7 cellular contexts compared by ENCODE assay signal in genomic region chr17:74325743-74326379, GRCh38.
DNase-seq lines count a peak whose midpoint lies in the region; ATAC-seq lines count a peak whose summit lies in the region.

KIF19 (plus strand) TSS chr17:74326226; CDS start chr17:74326350, 124 bp downstream.

- H3K9ac ChIP-seq in iPS-20b (ENCODE audit: low read depth, low read length): no peak within 1 kb of the TSS

- no peaks in the 10 kb centered on the region for H3K36me3 ChIP-seq in iPS-20b (ENCODE audit: insufficient read depth, low read depth, low read length)

- H3K4me1 ChIP-seq in iPS-20b (ENCODE audit: insufficient read depth, low read length): no peaks in the 10 kb centered on the region; the same call in 1 of the 2 replicates

- ATAC-seq in GM19395 (IDR thresholded peaks at IDR 0.05; ENCODE audit: unreplicated experiment): peak; percentile 57
- no peak for ATAC-seq in HG02884 (IDR thresholded peaks at IDR 0.05; ENCODE audit: unreplicated experiment)

- DNase-seq in NOMO-1 treated with DMSO at 0.1 percent for 48 hours (lab: John Stamatoyannopoulos, UW; ENCODE audit: unreplicated experiment) (peak; percentile 43), NK-92 (lab: John Stamatoyannopoulos, UW; ENCODE audit: unreplicated experiment) (no peak)
- DNase-seq in activated naive CD4-positive, alpha-beta T cell treated with anti-CD3 and anti-CD28 coated beads, Interleukin-2, amount 50 U/mL, for 16 hours: peak; percentile 44
- DNase-seq in stimulated activated CD4-positive, alpha-beta T cell treated with anti-CD3 and anti-CD28 coated beads, Interleukin-12 subunit alpha, Interleukin-12 subunit beta, amount 100 ng/mL, for 48 hours (ENCODE audit: low read depth in 2 of 3, low spot score in 1 of 3): peak; percentile 8 to 50 (median 35)

- no peak within 1 kb of the TSS for H3K27ac ChIP-seq in iPS-20b (ENCODE audit: low read length)

- no peaks in the 10 kb centered on the region for H3K9me3 ChIP-seq in iPS-20b (ENCODE audit: insufficient read depth, low read depth, low read length)

- peak within 1 kb of the TSS; percentile 74 for H3K4me3 ChIP-seq in iPS-20b (ENCODE audit: low read length)

- peaks cover 59% of the 10 kb centered on the region for H3K27me3 ChIP-seq in iPS-20b (ENCODE audit: insufficient read depth, low read length)
